32 cellular contexts compared by ENCODE assay signal in genomic region chrX:144275826-144276225, GRCh38.
"Had no signal": no experiment of that assay in that cellular context is flagged by ENCODE, and none has a peak within 500 bp of the region (broad histone marks: within the 10 kb centered on the region; RNA-seq: fewer than 3 reads in every experiment).

No MANE protein-coding gene starts in this region.

- ATAC-seq: activated naive CD4-positive, alpha-beta T cell treated with anti-CD3 and anti-CD28 coated beads, Interleukin-2, amount 50 U/mL, for 72 hours; activated naive CD8-positive, alpha-beta T cell treated with anti-CD3 and anti-CD28 coated beads, Interleukin-2, amount 50 U/mL, for 24 hours; activated T-cell treated with anti-CD3 and anti-CD28 coated beads, Interleukin-2, amount 50 U/mL, for 4 hours; activated T-cell treated with anti-CD3 and anti-CD28 coated beads, Interleukin-2, amount 50 U/mL, for 72 hours; activated T-helper 17 cell treated with anti-CD3 and anti-CD28 coated beads, Interleukin-2, amount 50 U/mL, for 72 hours had no signal

- H3K4me3 ChIP-seq: adrenal gland, ascending aorta, body of pancreas, breast epithelium, cardiac muscle cell had no signal

- H3K27me3 ChIP-seq: adrenal gland, ascending aorta, body of pancreas, brain microvascular endothelial cell, breast epithelium, cardiac muscle cell had no signal

- H3K27ac ChIP-seq: adrenal gland, ascending aorta, body of pancreas, brain microvascular endothelial cell, breast epithelium, cardiac muscle cell had no signal

- H3K4me1 ChIP-seq: adrenal gland, ascending aorta, body of pancreas, breast epithelium had no signal

- DNase-seq: activated effector memory CD4-positive, alpha-beta T cell treated with anti-CD3 and anti-CD28 coated beads, Interleukin-2, amount 50 U/mL, for 16 hours; activated effector memory CD4-positive, alpha-beta T cell treated with Interleukin-2 at 50 U/mL for 16 hours; activated gamma-delta T cell; activated gamma-delta T cell treated with Interleukin-2 at 50 U/mL for 16 hours; activated naive CD4-positive, alpha-beta T cell; activated naive CD4-positive, alpha-beta T cell treated with anti-CD3 and anti-CD28 coated beads for 36 hours; activated naive CD4-positive, alpha-beta T cell treated with anti-CD3 and anti-CD28 coated beads, Interleukin-2, amount 10 ng/mL, durations not matched to agents 7 days and 5 days; activated naive CD4-positive, alpha-beta T cell treated with anti-CD3 and anti-CD28 coated beads, Interleukin-2, amount 50 U/mL, for 16 hours; activated naive CD4-positive, alpha-beta T cell treated with Interleukin-2 at 50 U/mL for 16 hours; activated naive CD8-positive, alpha-beta T cell treated with anti-CD3 and anti-CD28 coated beads for 36 hours; activated naive CD8-positive, alpha-beta T cell treated with anti-CD3 and anti-CD28 coated beads, Interleukin-2, amount 10 ng/mL, durations not matched to agents 7 days and 5 days; activated naive CD8-positive, alpha-beta T cell treated with anti-CD3 and anti-CD28 coated beads, Interleukin-2, amount 50 U/mL, for 24 hours; activated T-cell treated with anti-CD3 and anti-CD28 coated beads for 4 hours; activated T-cell treated with anti-CD3 and anti-CD28 coated beads, Interleukin-2, amount 50 U/mL, for 1 hour; activated T-cell treated with anti-CD3 and anti-CD28 coated beads, Interleukin-2, amount 50 U/mL, for 24 hours; activated T-cell treated with anti-CD3 and anti-CD28 coated beads, Interleukin-2, amount 50 U/mL, for 4 hours; activated T-cell treated with anti-CD3 and anti-CD28 coated beads, Interleukin-2, amount 50 U/mL, for 48 hours; activated T-cell treated with anti-CD3 and anti-CD28 coated beads, Interleukin-2, amount 50 U/mL, for 72 hours; adrenal gland; amniotic stem cell; amygdala; aorta; brain microvascular endothelial cell; caudate nucleus; central memory CD4-positive, alpha-beta T cell; cerebellar nuclear complex had no signal

- H3K36me3 ChIP-seq: adrenal gland, ascending aorta, brain microvascular endothelial cell, breast epithelium, cardiac muscle cell had no signal
